ENCODE assay signal across 14 cellular contexts in genomic region chr2:20423847-20424246, GRCh38. TPM values are rescaled to one million over a fixed set of nuclear protein-coding genes. Genes with fewer than 3 reads are reported as not detected.
DNase-seq lines count a peak whose midpoint lies in the region; ATAC-seq, FAIRE-seq and TF ChIP-seq lines count a peak whose summit lies in the region.
"Had no signal": no experiment of that assay in that cellular context is flagged by ENCODE, and none has a peak within 500 bp of the region (broad histone marks: within the 10 kb centered on the region; RNA-seq: fewer than 3 reads in every experiment).

No MANE protein-coding gene starts in this region.

- 92% methylated on average over 2 of the region's 2 CpGs for WGBS in K562 (ENCODE audit: insufficient coverage, low coverage, missing lambda C conversion rate)

- peaks cover 7% of the 10 kb centered on the region for H3K36me3 Mint-ChIP-seq in MCF 10A (ENCODE audit: insufficient read depth, unreplicated experiment)

- H2AFZ ChIP-seq in K562 (ENCODE audit: low read depth, low read length), result no peak overlapping the region

- POLR2A ChIA-PET in MCF 10A (lab: Yijun Ruan, JAX), result interaction anchor here (1.6 to 5.0 kb wide), 3 partner anchors 9 to 15 kb away, joined by 5 to 35 read pairs (median 29); no protein-coding TSS in a partner anchor
- POLR2A ChIA-PET in K562 (lab: Yijun Ruan, JAX), result interaction anchor here (0.6 to 1.0 kb wide), 3 partner anchors 9 to 18 kb away, joined by 3 to 5 read pairs (median 3); no protein-coding TSS in a partner anchor

- no peak for ATAC-seq in K562

- H3K9me3 Mint-ChIP-seq in MCF 10A (ENCODE audit: unreplicated experiment), result no peaks in the 10 kb centered on the region
- H3K9me3 Mint-ChIP-seq: activated naive CD4-positive, alpha-beta T cell treated with anti-CD3 and anti-CD28 coated beads for 36 hours had no signal

- TF ChIP-seq EP300 in K562 (IDR thresholded peaks at IDR 0.05; ENCODE audit: low read length), result no peak

- no peaks in the 10 kb centered on the region for H3K27me3 ChIP-seq in breast epithelium
- H3K27me3 ChIP-seq in K562 (ENCODE audit: control insufficient read depth in 2 of 2, insufficient read depth in 2 of 2, low read length in 2 of 2), result peaks cover 0 to 18% of the 10 kb centered on the region in 2 experiments; a peak in 2 of 5 replicates
- no peaks in the 10 kb centered on the region for H3K27me3 ChIP-seq in mucosa of stomach (ENCODE audit: control insufficient read depth, insufficient read depth, low read length)

- H3K4me1 ChIP-seq in breast epithelium (peaks cover 13 to 19% of the 10 kb centered on the region in 2 donors), K562 (replicated peaks in 1 of 2; ENCODE audit: control insufficient read depth in 2 of 2, insufficient read depth in 2 of 2, low read length in 2 of 2) (peaks cover 6 to 12% of the 10 kb centered on the region in 2 experiments), mucosa of stomach (ENCODE audit: control insufficient read depth, insufficient read depth, low read length) (peaks cover 38% of the 10 kb centered on the region)

- CTCF ChIA-PET in MCF 10A (lab: Yijun Ruan, JAX) (interaction anchor here (0.6 to 16.5 kb wide), 17 partner anchors 9 to 237 kb away, joined by 3 to 275 read pairs (median 6); partner anchors contain the start of gene HS1BP3), K562 (lab: Yijun Ruan, JAX; ENCODE audit: low intra/inter-chr PET ratio) (no interaction called here)

- BruUV-seq in MCF 10A (replicated peaks; lab: Mats Ljungman, UMichigan) (no TSS peak), K562 (replicated peaks; lab: Mats Ljungman, UMichigan) (no TSS peak)

- no peak for TF ChIP-seq RAD21 in K562 (CRISPR knock-in tag; conservative IDR thresholded peaks at IDR 0.05 in 1 of 2, IDR thresholded peaks at IDR 0.05 in 1 of 2)

- no peak overlapping the region for H3K27ac Mint-ChIP-seq in MCF 10A (ENCODE audit: low read depth, unreplicated experiment)
- H3K27ac Mint-ChIP-seq: activated naive CD4-positive, alpha-beta T cell treated with anti-CD3 and anti-CD28 coated beads for 36 hours had no signal

- H3K9me1 ChIP-seq in K562 (ENCODE audit: control insufficient read depth, insufficient read depth, low read length), result no peaks in the 10 kb centered on the region

- TF ChIP-seq CTCF in breast epithelium (IDR thresholded peaks at IDR 0.05) (no peak), MCF 10A (IDR thresholded peaks at IDR 0.05; ENCODE audit: unreplicated experiment) (no peak), K562 (IDR thresholded peaks at IDR 0.05 in 2 of 3, conservative IDR thresholded peaks at IDR 0.05 in 1 of 3; ENCODE audit: insufficient read depth in 2 of 3, low read depth in 1 of 3, low read length in 3 of 3) (no peak)

- H4K20me1 ChIP-seq in K562 (replicated peaks; ENCODE audit: control insufficient read depth, insufficient read depth, low read length), result no peaks in the 10 kb centered on the region

- peaks cover 39% of the 10 kb centered on the region for H3K4me1 Mint-ChIP-seq in MCF 10A (ENCODE audit: insufficient read depth, unreplicated experiment)

- intact Hi-C loops in breast epithelium (cut with DNase I; ENCODE audit: low total_unique reads), result no loop called here
- intact Hi-C loops in MCF 10A (cut with micrococcal nuclease), result loop anchor here (2.0 kb wide), 1 partner anchor 23 kb away; no protein-coding TSS in a partner anchor
- intact Hi-C loops in K562 (cut with micrococcal nuclease), result loop anchor here (5.0 to 10.0 kb wide), 2 partner anchors 182 to 319 kb away; no protein-coding TSS in a partner anchor

- DNase-seq in breast epithelium (ENCODE audit: low spot score in 2 of 2) (no peak), MCF 10A (ENCODE audit: unreplicated experiment) (no peak), K562 (ENCODE audit: extremely low read depth in 1 of 4, low spot score in 3 of 4) (no peak), ureter (ENCODE audit: low spot score) (peak; percentile 38), NCI-H226 (no peak), superior temporal gyrus (ENCODE audit: extremely low spot score) (no peak), SIG-M5 treated with dmso at 0.1 percent for 504 hours (lab: John Stamatoyannopoulos, UW; ENCODE audit: unreplicated experiment) (no peak)
- DNase-seq: activated CD4-positive, alpha-beta T cell treated with anti-CD3 and anti-CD28 coated beads for 4 hours; activated naive CD4-positive, alpha-beta T cell treated with anti-CD3 and anti-CD28 coated beads for 36 hours; DMS79; NK-92 treated with Interleukin-12 subunit alpha and Interleukin-12 subunit beta, amount 100 ng/mL, for 24 hours had no signal

- H3K9ac ChIP-seq in K562 (ENCODE audit: insufficient read depth in 1 of 2, low read depth in 2 of 2, low read length in 2 of 2) (no peak overlapping the region), mucosa of stomach (ENCODE audit: low read length) (peak overlapping the region; percentile 25)

- H3K27ac ChIP-seq in breast epithelium, result peak overlapping the region; percentile 79 to 88
- H3K27ac ChIP-seq in K562 (ENCODE audit: extremely low read depth, low read depth, low read length), result no peak overlapping the region

- H3K36me3 ChIP-seq in breast epithelium, result no peaks in the 10 kb centered on the region
- H3K36me3 ChIP-seq in K562 (ENCODE audit: control insufficient read depth, insufficient read depth, low read length), result no peaks in the 10 kb centered on the region
- H3K36me3 ChIP-seq in mucosa of stomach (ENCODE audit: control insufficient read depth, insufficient read depth, low read length), result no peaks in the 10 kb centered on the region

- H3K4me3 ChIP-seq in breast epithelium, result no peak overlapping the region
- H3K4me3 ChIP-seq in K562, result no peak overlapping the region
- no peak overlapping the region for H3K4me3 ChIP-seq in mucosa of stomach (ENCODE audit: low read length)

- in situ Hi-C loops in K562 (cut with MboI), result no loop called here

- no peaks in the 10 kb centered on the region for H3K79me2 ChIP-seq in K562 (ENCODE audit: control insufficient read depth, insufficient read depth, low read length)

- no peak for FAIRE-seq in K562 (lab: Jason Lieb, UNC)
- FAIRE-seq: colon, urothelium cell line had no signal

- H3K9me3 ChIP-seq in breast epithelium (no peaks in the 10 kb centered on the region), K562 (replicated peaks; ENCODE audit: control insufficient read depth, insufficient read depth, low read depth, low read length) (no peaks in the 10 kb centered on the region), mucosa of stomach (ENCODE audit: control insufficient read depth, low read length) (no peaks in the 10 kb centered on the region)

- no peak overlapping the region for H3K4me3 Mint-ChIP-seq in MCF 10A (ENCODE audit: unreplicated experiment)
- H3K4me3 Mint-ChIP-seq: activated naive CD4-positive, alpha-beta T cell treated with anti-CD3 and anti-CD28 coated beads for 36 hours had no signal

- H3K4me2 ChIP-seq in K562 (ENCODE audit: insufficient read depth, low read length), result no peak overlapping the region

- H3K27me3 Mint-ChIP-seq in MCF 10A (ENCODE audit: insufficient read depth, unreplicated experiment), result no peaks in the 10 kb centered on the region

- no peak for TF ChIP-seq POLR2A in breast epithelium (IDR thresholded peaks at IDR 0.05)
- TF ChIP-seq POLR2A in K562 (conservative IDR thresholded peaks at IDR 0.05), result no peak

TF ChIP-seq in K562, 482 proteins besides CTCF, POLR2A, EP300 and RAD21:
- no peak for TF ChIP-seq PCBP1 (IDR thresholded peaks at IDR 0.05; ENCODE audit: low read depth, low read length, poor library complexity, severe bottlenecking)
- TF ChIP-seq KAT8 (IDR thresholded peaks at IDR 0.05; ENCODE audit: low read depth), result no peak
- TF ChIP-seq USF1 (CRISPR knock-in tag; IDR thresholded peaks at IDR 0.05), result 0 out of 2 replicates have a peak, but pooled peaks have one; percentile 13
- TF ChIP-seq ZNF146 (CRISPR knock-in tag; IDR thresholded peaks at IDR 0.05; ENCODE audit: unreplicated experiment), result no peak
- TF ChIP-seq USF2 (CRISPR knock-in tag; IDR thresholded peaks at IDR 0.05), result 0 out of 2 replicates have a peak, but pooled peaks have one; percentile 9

RNA-seq across cellular contexts. Expression of gene RHOB, which starts 23.0 kb away (rescaled TPM):
- total RNA-seq in breast epithelium (1,000 to 10,000 TPM in 1 of 3 donors, 100 to 1,000 TPM in 2; 643 to 1,178 (median 772) TPM), MCF 10A (2022) (28.1 and 45.7 TPM in 2 replicates), K562 (2014; rRNA removed) (4.2 and 4.8 TPM in 2 replicates), K562 (2014; rRNA removed; fragmentation: Illumina TruSeq; extraction: Trizol) (0.87 and 0.99 TPM in 2 replicates), K562 (2015; rRNA removed; fragmentation: Illumina TruSeq; extraction: Trizol) (0.72 and 0.90 TPM in 2 replicates), K562 (2021) (3.3 and 4.2 TPM in 2 replicates), ureter (304 TPM)
- total RNA-seq in K562 (2011; cell fraction: chromatin; rRNA removed; ENCODE audit: low replicate concordance), result 0.44 and 2.1 TPM in 2 replicates
- total RNA-seq in K562 (2011; cell fraction: nucleolus; rRNA removed), result 3.4 and 4.2 TPM in 2 replicates
- 1.8 and 2.7 TPM in 2 replicates for total RNA-seq in K562 (2011; cell fraction: nucleoplasm; rRNA removed)
- polyA plus RNA-seq in K562 (2011; rRNA removed) (1.1 and 1.5 TPM in 2 replicates), K562 (2014; fragmentation: Illumina TruSeq; extraction: Trizol) (1.3 and 1.4 TPM in 2 replicates), K562 (2014; fragmentation: Nextera tagmentation; extraction: Ambion mirVana) (under 1 TPM; 0.07 to 0.17 TPM), K562 (2014; rRNA removed) (2.1 and 2.6 TPM in 2 replicates)
- polyA plus RNA-seq in K562 (2011; cell fraction: cytosol; rRNA removed), result 1.2 and 4.0 TPM in 2 replicates
- 1.8 and 3.5 TPM in 2 replicates for polyA plus RNA-seq in K562 (2011; cell fraction: nucleus; rRNA removed)
- 4.0 and 4.8 TPM in 2 replicates for polyA plus RNA-seq in K562 (2012)
- 0.48 and 1.1 TPM in 2 replicates for polyA minus RNA-seq in K562 (2011; rRNA and poly(A)+ RNA removed)
- polyA minus RNA-seq in K562 (2011; cell fraction: cytosol; rRNA and poly(A)+ RNA removed), result 3.6 and 10.7 TPM in 2 replicates
- polyA minus RNA-seq in K562 (2011; cell fraction: nucleus; rRNA and poly(A)+ RNA removed), result 3.8 and 4.1 TPM in 2 replicates
